Comparison of ENCODE assay signal across 23 cellular contexts in genomic region chr17:14775761-14776492, GRCh38.
DNase-seq lines count a peak whose midpoint lies in the region; FAIRE-seq and TF ChIP-seq lines count a peak whose summit lies in the region.
"Had no signal": no experiment of that assay in that cellular context is flagged by ENCODE, and none has a peak within 500 bp of the region (broad histone marks: within the 10 kb centered on the region; RNA-seq: fewer than 3 reads in every experiment).

No MANE protein-coding gene starts in this region.

- CTCF ChIA-PET in OCI-LY7 (lab: Charles Lee; ENCODE audit: unreplicated experiment) = no interaction called here
- CTCF ChIA-PET in H1 (lab: Charles Lee; ENCODE audit: partially characterized antibody) = interaction anchor here (0.5 to 1.0 kb wide), 2 partner anchors 519 to 947 kb away, joined by 3 to 4 read pairs; no protein-coding TSS in a partner anchor

- no peak overlapping the region for H4K8ac ChIP-seq in H1 (ENCODE audit: extremely low read depth, insufficient read depth, low read length)

- no peaks in the 10 kb centered on the region; the same call in 1 of the 2 replicates for H3K36me3 ChIP-seq in OCI-LY7 (ENCODE audit: insufficient read depth, low read length)
- no peaks in the 10 kb centered on the region for H3K36me3 ChIP-seq in H1 (ENCODE audit: control insufficient read depth in 2 of 4, insufficient read depth in 4 of 4, low read length in 3 of 4)
- no peaks in the 10 kb centered on the region for H3K36me3 ChIP-seq in osteoblast (ENCODE audit: insufficient read depth, low read length)
- no peaks in the 10 kb centered on the region for H3K36me3 ChIP-seq in vagina
- H3K36me3 ChIP-seq: cardiac muscle cell had no signal

- H3K56ac ChIP-seq in H1 (replicated peaks; ENCODE audit: insufficient read length, low read depth, low read length) = no peak overlapping the region

- intact Hi-C loops in OCI-LY7 (cut with micrococcal nuclease; ENCODE audit: unreplicated experiment) = loop anchor here (5.0 kb wide), 1 partner anchor 56 kb away; no protein-coding TSS in a partner anchor
- intact Hi-C loops in vagina (cut with DNase I) = no loop called here

- H2AK5ac ChIP-seq in H1 (ENCODE audit: low read depth, low read length) = no peak overlapping the region

- no peak overlapping the region for H3K18ac ChIP-seq in H1 (ENCODE audit: extremely low read depth, low read length)

- DNase-seq in CD1c-positive myeloid dendritic cell (ENCODE audit: extremely low spot score) = peak; percentile 20
- no peak for DNase-seq in OCI-LY7 (ENCODE audit: low spot score)
- DNase-seq in H1 (ENCODE audit: low read depth in 1 of 2, low spot score in 2 of 2) = no peak
- DNase-seq in osteoblast (ENCODE audit: insufficient read length, low spot score, missing footprints) = peak; percentile 75
- no peak for DNase-seq in NCI-H345 (lab: John Stamatoyannopoulos, UW)
- no peak for DNase-seq in HCEC 1CT
- no peak for DNase-seq in vagina (ENCODE audit: extremely low spot score in 2 of 2)
- DNase-seq in NCI-H1092 treated with DMSO at 0.1 percent for 48 hours (lab: John Stamatoyannopoulos, UW) = no peak
- DNase-seq: activated CD4-positive, alpha-beta T cell treated with anti-CD3 and anti-CD28 coated beads, Interleukin-2, amount 50 U/mL, for 4 hours; activated naive CD4-positive, alpha-beta T cell treated with anti-CD3 and anti-CD28 coated beads, Interleukin-2, amount 10 ng/mL, durations not matched to agents 7 days and 5 days; Calu3; effector CD4-positive, alpha-beta T cell; hippocampal formation; KG1; kidney glomerular epithelial cell; midbrain; NCI-H1436 treated with DMSO at 0.1 percent for 48 hours; NCI-H226; retina; RPMI8226; stimulated activated naive CD8-positive, alpha-beta T cell treated with anti-CD3 and anti-CD28 coated beads, Interleukin-15, amount 100 ng/mL, for 72 hours had no signal

- 88% methylated on average over 8 of the region's 8 CpGs; no CpG with 5 or more reads in 1 of the 2 experiments for WGBS in H1 (ENCODE audit: extremely low coverage in 1 of 2, insufficient coverage in 1 of 2, insufficient read length in 1 of 2, insufficient replicate concordance in 2 of 2, low coverage in 1 of 2, low lambda C conversion rate in 2 of 2, missing lambda C conversion rate in 1 of 2), 2 experiments

- H4K20me1 ChIP-seq in OCI-LY7 (ENCODE audit: insufficient read depth, low read length) (no peaks in the 10 kb centered on the region), H1 (replicated peaks in 1 of 2; ENCODE audit: control insufficient read depth in 1 of 2, insufficient read depth in 2 of 2, low read length in 2 of 2) (no peaks in the 10 kb centered on the region), osteoblast (ENCODE audit: insufficient read depth, low read length) (no peaks in the 10 kb centered on the region)

- no peak for TF ChIP-seq RAD21 in H1 (IDR thresholded peaks at IDR 0.05 in 1 of 2, conservative IDR thresholded peaks at IDR 0.05 in 1 of 2; ENCODE audit: low read depth in 2 of 2, low read length in 2 of 2)

- no peak overlapping the region for H3K4ac ChIP-seq in H1 (replicated peaks; ENCODE audit: insufficient read length, low read depth, low read length)

- H3K9me3 ChIP-seq in OCI-LY7 (ENCODE audit: low read length) = peaks cover 13% of the 10 kb centered on the region; the same call in 1 of the 2 replicates
- 0 out of 4 replicates have a peak, but pooled peaks cover 0 to 2% of the 10 kb centered on the region in 2 experiments for H3K9me3 ChIP-seq in H1 (ENCODE audit: insufficient read depth in 2 of 2, low read depth in 1 of 2, low read length in 1 of 2)
- no peaks in the 10 kb centered on the region for H3K9me3 ChIP-seq in osteoblast (ENCODE audit: low read depth, low read length)
- H3K9me3 ChIP-seq in vagina = no peaks in the 10 kb centered on the region

- no peak overlapping the region for H4K91ac ChIP-seq in H1 (replicated peaks; ENCODE audit: insufficient read length, low read length)

- H2AFZ ChIP-seq in OCI-LY7 (ENCODE audit: low read length) = peak overlapping the region; percentile 48; the same call in 1 of the 2 replicates
- no peak overlapping the region for H2AFZ ChIP-seq in H1 (ENCODE audit: low read length)
- peak overlapping the region; percentile 20 for H2AFZ ChIP-seq in osteoblast (ENCODE audit: low read length)

- no peak overlapping the region for H3K23ac ChIP-seq in H1 (ENCODE audit: insufficient read length)

- no peak overlapping the region for H3K4me2 ChIP-seq in OCI-LY7 (ENCODE audit: low read length)
- H3K4me2 ChIP-seq in H1 (ENCODE audit: insufficient read depth in 1 of 2, low read depth in 2 of 2, low read length in 2 of 2) = no peak overlapping the region
- peak overlapping the region; percentile 74 for H3K4me2 ChIP-seq in osteoblast (ENCODE audit: insufficient read depth, low read length)

- H2BK5ac ChIP-seq in H1 (ENCODE audit: low read depth, low read length) = no peak overlapping the region

- H2BK120ac ChIP-seq in H1 (replicated peaks; ENCODE audit: low read depth, low read length) = no peak overlapping the region

- TF ChIP-seq CTCF in OCI-LY7 (conservative IDR thresholded peaks at IDR 0.05; ENCODE audit: low read length) = no peak
- TF ChIP-seq CTCF in H1 (IDR thresholded peaks at IDR 0.05; ENCODE audit: control extremely low read depth in 1 of 3, insufficient read depth in 1 of 3, low read depth in 1 of 3, low read length in 3 of 3) = no peak
- TF ChIP-seq CTCF in osteoblast (IDR thresholded peaks at IDR 0.05; ENCODE audit: extremely low read depth, low read depth, low read length) = no peak
- no peak for TF ChIP-seq CTCF in vagina (IDR thresholded peaks at IDR 0.05)

- no peak for TF ChIP-seq EP300 in H1 (IDR thresholded peaks at IDR 0.05; ENCODE audit: borderline replicate concordance in 1 of 2, low read depth in 2 of 2, low read length in 2 of 2)

- H3K9ac ChIP-seq in H1 (replicated peaks in 1 of 4; ENCODE audit: extremely low read depth in 1 of 4, low read depth in 3 of 4, low read length in 3 of 4) = no peak overlapping the region

- H3K79me2 ChIP-seq in OCI-LY7 (ENCODE audit: insufficient read depth, low read depth, low read length) (no peaks in the 10 kb centered on the region), H1 (ENCODE audit: control insufficient read depth in 1 of 2, insufficient read depth in 2 of 2, low read length in 2 of 2) (no peaks in the 10 kb centered on the region), osteoblast (ENCODE audit: insufficient read depth, low read length) (no peaks in the 10 kb centered on the region)

- H3K27me3 ChIP-seq in H1 (replicated peaks in 1 of 4; ENCODE audit: control insufficient read depth in 3 of 4, extremely low read depth in 1 of 4, insufficient read depth in 3 of 4, low read length in 3 of 4) = no peaks in the 10 kb centered on the region; a peak in 1 of 7 replicates
- no peaks in the 10 kb centered on the region for H3K27me3 ChIP-seq in osteoblast (ENCODE audit: insufficient read depth, low read length)
- H3K27me3 ChIP-seq in vagina = no peaks in the 10 kb centered on the region
- H3K27me3 ChIP-seq: cardiac muscle cell had no signal

- POLR2A ChIA-PET in OCI-LY7 (lab: Charles Lee) (no interaction called here), H1 (lab: Charles Lee; ENCODE audit: partially characterized antibody) (interaction anchor here (0.6 kb wide), 1 partner anchor 15 kb away, joined by 3 read pairs; no protein-coding TSS in a partner anchor)

- no peak overlapping the region for H2BK20ac ChIP-seq in H1 (ENCODE audit: low read length)

- H3K27ac ChIP-seq in OCI-LY7 (ENCODE audit: low read depth, low read length, poor library complexity, severe bottlenecking) (no peak overlapping the region), H1 (ENCODE audit: low read depth, low read length) (no peak overlapping the region), osteoblast (ENCODE audit: low read depth, low read length) (peak overlapping the region; percentile 41), vagina (no peak overlapping the region)
- H3K27ac ChIP-seq: cardiac muscle cell, HL-60 had no signal

- no peak overlapping the region for H3K4me3 ChIP-seq in OCI-LY7 (ENCODE audit: low read depth, low read length, poor library complexity, severe bottlenecking)
- no peak overlapping the region for H3K4me3 ChIP-seq in H1 (ENCODE audit: extremely low read depth in 1 of 4, insufficient read depth in 2 of 4, low read depth in 3 of 4, low read length in 4 of 4)
- H3K4me3 ChIP-seq in osteoblast (ENCODE audit: insufficient read depth, low read length) = peak overlapping the region; percentile 32
- no peak overlapping the region for H3K4me3 ChIP-seq in vagina
- H3K4me3 ChIP-seq: cardiac muscle cell had no signal

- no peak overlapping the region for H4K5ac ChIP-seq in H1 (ENCODE audit: insufficient read length, low read depth, low read length)

- H3K23me2 ChIP-seq in H1 (ENCODE audit: low read depth, low read length) = no peaks in the 10 kb centered on the region

- no peaks in the 10 kb centered on the region for H3K79me1 ChIP-seq in H1 (ENCODE audit: low read depth, low read length)

- no peak for FAIRE-seq in H1 (lab: Jason Lieb, UNC)

- no peaks in the 10 kb centered on the region for H3K9me2 ChIP-seq in OCI-LY7 (ENCODE audit: insufficient read depth, low read length)

- no peak overlapping the region for H3K14ac ChIP-seq in H1 (ENCODE audit: insufficient read length)

- H2BK12ac ChIP-seq in H1 (ENCODE audit: low read depth, low read length) = no peak overlapping the region

- TF ChIP-seq POLR2A in H1 (IDR thresholded peaks at IDR 0.05; ENCODE audit: control extremely low read depth in 1 of 2, low read depth in 2 of 2, low read length in 2 of 2) (no peak), vagina (IDR thresholded peaks at IDR 0.05) (no peak)

- H2BK15ac ChIP-seq in H1 (ENCODE audit: low read length) = peak overlapping the region; percentile 11; the same call in 1 of the 2 replicates

- no TSS peak for BruUV-seq in OCI-LY7 (replicated peaks; lab: Mats Ljungman, UMichigan)

- H3K4me1 ChIP-seq in OCI-LY7 (ENCODE audit: insufficient read depth, low read length, poor library complexity, severe bottlenecking) (peaks cover 7% of the 10 kb centered on the region), H1 (replicated peaks in 1 of 4; ENCODE audit: control insufficient read depth in 3 of 4, insufficient read depth in 4 of 4, low read length in 3 of 4) (peaks cover 1 to 16% (median 10%) of the 10 kb centered on the region in 4 experiments; a peak in 6 of 7 replicates), osteoblast (ENCODE audit: insufficient read depth, low read length) (peaks cover 28% of the 10 kb centered on the region), vagina (no peaks in the 10 kb centered on the region)

TF ChIP-seq in H1, 55 proteins besides CTCF, POLR2A, EP300 and RAD21 (continues in another document):
- TF ChIP-seq SAP30 (IDR thresholded peaks at IDR 0.05; ENCODE audit: insufficient read depth, insufficient replicate concordance, low read length) (no peak), PHF8 (conservative IDR thresholded peaks at IDR 0.05; ENCODE audit: low read depth, low read length) (no peak), HDAC6 (IDR thresholded peaks at IDR 0.05; ENCODE audit: low read depth, low read length) (no peak), KDM4A (IDR thresholded peaks at IDR 0.05; ENCODE audit: low read depth, low read length, severe bottlenecking) (no peak), TBP (IDR thresholded peaks at IDR 0.05; ENCODE audit: low read depth, low read length) (no peak), CEBPB (IDR thresholded peaks at IDR 0.05; ENCODE audit: low read depth, low read length) (no peak), TAF1 (IDR thresholded peaks at IDR 0.05; ENCODE audit: low read depth, low read length) (no peak)

Comparison
In these comparisons a context has a peak if more than half of its experiments do, and no peak if none do; other contexts are left out.
1. DNase-seq: peak in CD1c-positive myeloid dendritic cell (single experiment) and osteoblast (single experiment); none in OCI-LY7 (single experiment), H1 (0 of 2), NCI-H345 (single experiment), HCEC 1CT (single experiment), vagina (0 of 2) and NCI-H1092 treated with DMSO at 0.1 percent for 48 hours (single experiment).